1 cellular context compared by ENCODE assay signal in the genomic region with DNA sequence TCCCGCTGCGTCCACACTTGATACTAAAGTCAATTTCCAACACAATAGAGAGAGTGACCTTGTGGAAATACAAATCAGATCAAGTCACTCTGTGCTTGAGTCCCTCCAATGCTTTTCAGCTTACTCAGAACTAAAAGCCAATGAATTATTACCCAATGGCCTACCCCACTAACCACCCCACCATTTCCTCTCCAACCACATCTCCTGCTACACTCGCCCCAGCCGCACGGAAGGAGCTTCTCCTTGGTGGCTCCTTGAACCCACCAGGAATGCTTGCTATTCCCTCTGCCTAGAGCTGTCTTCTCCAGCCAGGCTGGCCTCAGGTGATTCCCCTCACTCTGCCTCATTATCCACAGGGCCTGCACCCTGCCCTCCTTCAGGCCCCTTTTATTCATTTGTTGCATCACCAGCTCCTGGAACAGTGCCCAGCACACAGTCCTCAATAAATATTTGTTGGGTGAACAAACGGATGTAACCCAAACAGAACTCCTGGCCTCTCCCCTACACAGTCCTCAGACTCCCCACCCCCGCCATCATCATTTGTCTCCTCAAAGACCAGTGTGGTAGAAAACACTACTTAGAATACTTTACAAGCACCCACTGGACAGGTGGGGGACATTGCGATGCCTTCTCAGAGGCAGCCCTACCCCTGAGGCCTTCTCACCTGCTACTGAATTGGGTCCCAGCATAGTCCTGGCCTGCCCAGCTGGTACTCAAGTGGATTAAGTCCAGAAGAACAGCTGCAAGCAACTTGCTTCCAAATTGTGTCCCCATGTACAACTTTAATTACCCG.
A peak's percentile ranks its signal among the peaks of the same experiment; 100 is the strongest.
TF ChIP-seq lines count a peak whose summit lies in the region.

No MANE protein-coding gene starts in this region.

TF ChIP-seq in HepG2, 621 proteins besides CTCF, POLR2A, EP300 and RAD21 (continued from another document and continues in another):
- TF ChIP-seq, protein P1, sequence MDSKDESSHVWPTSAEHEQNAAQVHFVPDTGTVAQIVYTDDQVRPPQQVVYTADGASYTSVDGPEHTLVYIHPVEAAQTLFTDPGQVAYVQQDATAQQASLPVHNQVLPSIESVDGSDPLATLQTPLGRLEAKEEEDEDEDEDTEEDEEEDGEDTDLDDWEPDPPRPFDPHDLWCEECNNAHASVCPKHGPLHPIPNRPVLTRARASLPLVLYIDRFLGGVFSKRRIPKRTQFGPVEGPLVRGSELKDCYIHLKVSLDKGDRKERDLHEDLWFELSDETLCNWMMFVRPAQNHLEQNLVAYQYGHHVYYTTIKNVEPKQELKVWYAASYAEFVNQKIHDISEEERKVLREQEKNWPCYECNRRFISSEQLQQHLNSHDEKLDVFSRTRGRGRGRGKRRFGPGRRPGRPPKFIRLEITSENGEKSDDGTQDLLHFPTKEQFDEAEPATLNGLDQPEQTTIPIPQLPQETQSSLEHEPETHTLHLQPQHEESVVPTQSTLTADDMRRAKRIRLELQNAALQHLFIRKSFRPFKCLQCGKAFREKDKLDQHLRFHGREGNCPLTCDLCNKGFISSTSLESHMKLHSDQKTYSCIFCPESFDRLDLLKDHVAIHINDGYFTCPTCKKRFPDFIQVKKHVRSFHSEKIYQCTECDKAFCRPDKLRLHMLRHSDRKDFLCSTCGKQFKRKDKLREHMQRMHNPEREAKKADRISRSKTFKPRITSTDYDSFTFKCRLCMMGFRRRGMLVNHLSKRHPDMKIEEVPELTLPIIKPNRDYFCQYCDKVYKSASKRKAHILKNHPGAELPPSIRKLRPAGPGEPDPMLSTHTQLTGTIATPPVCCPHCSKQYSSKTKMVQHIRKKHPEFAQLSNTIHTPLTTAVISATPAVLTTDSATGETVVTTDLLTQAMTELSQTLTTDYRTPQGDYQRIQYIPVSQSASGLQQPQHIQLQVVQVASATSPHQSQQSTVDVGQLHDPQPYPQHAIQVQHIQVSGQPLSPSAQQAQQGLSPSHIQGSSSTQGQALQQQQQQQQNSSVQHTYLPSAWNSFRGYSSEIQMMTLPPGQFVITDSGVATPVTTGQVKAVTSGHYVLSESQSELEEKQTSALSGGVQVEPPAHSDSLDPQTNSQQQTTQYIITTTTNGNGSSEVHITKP (CRISPR knock-in tag; IDR thresholded peaks at IDR 0.05; ENCODE audit: low read depth): peak; percentile 81
- TF ChIP-seq MEIS1 (CRISPR knock-in tag; IDR thresholded peaks at IDR 0.05; ENCODE audit: borderline replicate concordance) (no peak), ZNF446 (CRISPR knock-in tag; IDR thresholded peaks at IDR 0.05) (no peak), PRPF4 (IDR thresholded peaks at IDR 0.05; ENCODE audit: low read depth, low read length, poor library complexity, severe bottlenecking) (no peak), ZNF816 (CRISPR knock-in tag; IDR thresholded peaks at IDR 0.05; ENCODE audit: borderline replicate concordance) (peak; percentile 91), MYC (CRISPR knock-in tag; IDR thresholded peaks at IDR 0.05; ENCODE audit: borderline replicate concordance) (peak; percentile 28; the same call in 1 of the 2 replicates), SMYD3 (CRISPR knock-in tag; IDR thresholded peaks at IDR 0.05) (peak; percentile 79; the same call in 1 of the 2 replicates), ZNF441 (CRISPR knock-in tag; IDR thresholded peaks at IDR 0.05; ENCODE audit: borderline replicate concordance) (peak; percentile 39; the same call in 1 of the 2 replicates), PPARG (CRISPR knock-in tag; conservative IDR thresholded peaks at IDR 0.05) (peak; percentile 98), ZNF550 (CRISPR knock-in tag; IDR thresholded peaks at IDR 0.05; ENCODE audit: borderline replicate concordance) (no peak), ZNF331 (CRISPR knock-in tag; IDR thresholded peaks at IDR 0.05) (peak; percentile 90), ZNF672 (CRISPR knock-in tag; IDR thresholded peaks at IDR 0.05) (0 out of 2 replicates have a peak, but pooled peaks have one; percentile 28), POLR2AphosphoS5 (IDR thresholded peaks at IDR 0.05; ENCODE audit: low read depth, low read length) (no peak), PHF8 (CRISPR knock-in tag; IDR thresholded peaks at IDR 0.05) (no peak), ZNF337 (CRISPR knock-in tag; IDR thresholded peaks at IDR 0.05; ENCODE audit: borderline replicate concordance, low read depth) (no peak; the same call in 1 of the 2 replicates), SMAD3 (CRISPR knock-in tag; IDR thresholded peaks at IDR 0.05) (peak; percentile 87), ZNF543 (CRISPR knock-in tag; IDR thresholded peaks at IDR 0.05) (peak; percentile 83; the same call in 1 of the 2 replicates), FOXM1 (CRISPR knock-in tag; IDR thresholded peaks at IDR 0.05) (no peak), CBX5 (CRISPR knock-in tag; IDR thresholded peaks at IDR 0.05; ENCODE audit: borderline replicate concordance) (peak; percentile 41; the same call in 1 of the 2 replicates), SRF (IDR thresholded peaks at IDR 0.05; ENCODE audit: low read depth, low read length) (no peak), HES4 (CRISPR knock-in tag; IDR thresholded peaks at IDR 0.05; ENCODE audit: borderline replicate concordance) (no peak), NR2F2 (IDR thresholded peaks at IDR 0.05; ENCODE audit: borderline replicate concordance, low read depth) (peak; percentile 77), EZH2 (conservative IDR thresholded peaks at IDR 0.05; ENCODE audit: low read depth, low read length) (no peak), HDAC2 (CRISPR knock-in tag; IDR thresholded peaks at IDR 0.05) (peak; percentile 91), TOPORS (CRISPR knock-in tag; IDR thresholded peaks at IDR 0.05) (peak; percentile 60; the same call in 1 of the 2 replicates), ISL2 (CRISPR knock-in tag; IDR thresholded peaks at IDR 0.05) (peak; percentile 87), ARNT2 (CRISPR knock-in tag; IDR thresholded peaks at IDR 0.05; ENCODE audit: low read depth) (peak; percentile 38; the same call in 1 of the 2 replicates), MED8 (CRISPR knock-in tag; IDR thresholded peaks at IDR 0.05; ENCODE audit: insufficient replicate concordance) (no peak), KDM6A (CRISPR knock-in tag; IDR thresholded peaks at IDR 0.05; ENCODE audit: low read depth) (peak; percentile 84), XRCC5 (optimal IDR thresholded peaks at IDR 0.05; ENCODE audit: low read length) (peak; percentile 65), ZNF33A (CRISPR knock-in tag; IDR thresholded peaks at IDR 0.05; ENCODE audit: borderline replicate concordance) (peak; percentile 96; the same call in 1 of the 2 replicates), MBNL3 (CRISPR knock-in tag; conservative IDR thresholded peaks at IDR 0.05) (no peak), RCOR2 (CRISPR knock-in tag; IDR thresholded peaks at IDR 0.05) (peak; percentile 96), ZFP90 (CRISPR knock-in tag; IDR thresholded peaks at IDR 0.05; ENCODE audit: borderline replicate concordance) (no peak), ZNF569 (CRISPR knock-in tag; IDR thresholded peaks at IDR 0.05; ENCODE audit: borderline replicate concordance) (no peak), TOE1 (CRISPR knock-in tag; IDR thresholded peaks at IDR 0.05) (no peak), ZNF841 (CRISPR knock-in tag; IDR thresholded peaks at IDR 0.05; ENCODE audit: borderline replicate concordance) (no peak), ZNF138 (CRISPR knock-in tag; IDR thresholded peaks at IDR 0.05; ENCODE audit: low read depth) (no peak), ZNF557 (CRISPR knock-in tag; IDR thresholded peaks at IDR 0.05) (no peak)
- TF ChIP-seq, protein P2, sequence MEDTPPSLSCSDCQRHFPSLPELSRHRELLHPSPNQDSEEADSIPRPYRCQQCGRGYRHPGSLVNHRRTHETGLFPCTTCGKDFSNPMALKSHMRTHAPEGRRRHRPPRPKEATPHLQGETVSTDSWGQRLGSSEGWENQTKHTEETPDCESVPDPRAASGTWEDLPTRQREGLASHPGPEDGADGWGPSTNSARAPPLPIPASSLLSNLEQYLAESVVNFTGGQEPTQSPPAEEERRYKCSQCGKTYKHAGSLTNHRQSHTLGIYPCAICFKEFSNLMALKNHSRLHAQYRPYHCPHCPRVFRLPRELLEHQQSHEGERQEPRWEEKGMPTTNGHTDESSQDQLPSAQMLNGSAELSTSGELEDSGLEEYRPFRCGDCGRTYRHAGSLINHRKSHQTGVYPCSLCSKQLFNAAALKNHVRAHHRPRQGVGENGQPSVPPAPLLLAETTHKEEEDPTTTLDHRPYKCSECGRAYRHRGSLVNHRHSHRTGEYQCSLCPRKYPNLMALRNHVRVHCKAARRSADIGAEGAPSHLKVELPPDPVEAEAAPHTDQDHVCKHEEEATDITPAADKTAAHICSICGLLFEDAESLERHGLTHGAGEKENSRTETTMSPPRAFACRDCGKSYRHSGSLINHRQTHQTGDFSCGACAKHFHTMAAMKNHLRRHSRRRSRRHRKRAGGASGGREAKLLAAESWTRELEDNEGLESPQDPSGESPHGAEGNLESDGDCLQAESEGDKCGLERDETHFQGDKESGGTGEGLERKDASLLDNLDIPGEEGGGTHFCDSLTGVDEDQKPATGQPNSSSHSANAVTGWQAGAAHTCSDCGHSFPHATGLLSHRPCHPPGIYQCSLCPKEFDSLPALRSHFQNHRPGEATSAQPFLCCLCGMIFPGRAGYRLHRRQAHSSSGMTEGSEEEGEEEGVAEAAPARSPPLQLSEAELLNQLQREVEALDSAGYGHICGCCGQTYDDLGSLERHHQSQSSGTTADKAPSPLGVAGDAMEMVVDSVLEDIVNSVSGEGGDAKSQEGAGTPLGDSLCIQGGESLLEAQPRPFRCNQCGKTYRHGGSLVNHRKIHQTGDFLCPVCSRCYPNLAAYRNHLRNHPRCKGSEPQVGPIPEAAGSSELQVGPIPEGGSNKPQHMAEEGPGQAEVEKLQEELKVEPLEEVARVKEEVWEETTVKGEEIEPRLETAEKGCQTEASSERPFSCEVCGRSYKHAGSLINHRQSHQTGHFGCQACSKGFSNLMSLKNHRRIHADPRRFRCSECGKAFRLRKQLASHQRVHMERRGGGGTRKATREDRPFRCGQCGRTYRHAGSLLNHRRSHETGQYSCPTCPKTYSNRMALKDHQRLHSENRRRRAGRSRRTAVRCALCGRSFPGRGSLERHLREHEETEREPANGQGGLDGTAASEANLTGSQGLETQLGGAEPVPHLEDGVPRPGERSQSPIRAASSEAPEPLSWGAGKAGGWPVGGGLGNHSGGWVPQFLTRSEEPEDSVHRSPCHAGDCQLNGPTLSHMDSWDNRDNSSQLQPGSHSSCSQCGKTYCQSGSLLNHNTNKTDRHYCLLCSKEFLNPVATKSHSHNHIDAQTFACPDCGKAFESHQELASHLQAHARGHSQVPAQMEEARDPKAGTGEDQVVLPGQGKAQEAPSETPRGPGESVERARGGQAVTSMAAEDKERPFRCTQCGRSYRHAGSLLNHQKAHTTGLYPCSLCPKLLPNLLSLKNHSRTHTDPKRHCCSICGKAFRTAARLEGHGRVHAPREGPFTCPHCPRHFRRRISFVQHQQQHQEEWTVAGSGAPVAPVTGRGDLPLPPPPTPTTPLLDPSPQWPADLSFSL (CRISPR knock-in tag; IDR thresholded peaks at IDR 0.05): peak; percentile 30; the same call in 1 of the 2 replicates
- TF ChIP-seq, protein P3, sequence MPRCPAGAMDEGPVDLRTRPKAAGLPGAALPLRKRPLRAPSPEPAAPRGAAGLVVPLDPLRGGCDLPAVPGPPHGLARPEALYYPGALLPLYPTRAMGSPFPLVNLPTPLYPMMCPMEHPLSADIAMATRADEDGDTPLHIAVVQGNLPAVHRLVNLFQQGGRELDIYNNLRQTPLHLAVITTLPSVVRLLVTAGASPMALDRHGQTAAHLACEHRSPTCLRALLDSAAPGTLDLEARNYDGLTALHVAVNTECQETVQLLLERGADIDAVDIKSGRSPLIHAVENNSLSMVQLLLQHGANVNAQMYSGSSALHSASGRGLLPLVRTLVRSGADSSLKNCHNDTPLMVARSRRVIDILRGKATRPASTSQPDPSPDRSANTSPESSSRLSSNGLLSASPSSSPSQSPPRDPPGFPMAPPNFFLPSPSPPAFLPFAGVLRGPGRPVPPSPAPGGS (CRISPR knock-in tag; IDR thresholded peaks at IDR 0.05): peak; percentile 86; the same call in 1 of the 2 replicates
- TF ChIP-seq, protein P4, sequence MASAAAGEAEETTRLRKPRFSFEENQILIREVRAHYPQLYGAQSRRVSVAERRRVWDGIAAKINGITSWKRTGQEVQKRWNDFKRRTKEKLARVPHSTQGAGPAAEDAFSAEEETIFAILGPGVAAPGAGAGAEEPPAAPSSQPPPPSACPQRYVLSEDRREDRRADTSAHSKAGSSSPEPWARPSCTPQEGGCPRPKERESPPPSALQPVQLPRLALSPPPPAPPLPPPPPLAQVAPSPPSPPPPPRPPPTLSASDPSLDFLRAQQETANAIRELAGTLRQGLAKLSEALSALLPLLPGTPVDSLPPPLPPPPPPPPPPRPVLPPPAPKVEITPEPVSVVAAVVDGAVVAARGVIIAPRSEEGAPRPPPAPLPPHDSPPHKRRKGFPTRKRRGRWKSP (CRISPR knock-in tag; IDR thresholded peaks at IDR 0.05): peak; percentile 84; the same call in 1 of the 2 replicates
- TF ChIP-seq, protein P5, sequence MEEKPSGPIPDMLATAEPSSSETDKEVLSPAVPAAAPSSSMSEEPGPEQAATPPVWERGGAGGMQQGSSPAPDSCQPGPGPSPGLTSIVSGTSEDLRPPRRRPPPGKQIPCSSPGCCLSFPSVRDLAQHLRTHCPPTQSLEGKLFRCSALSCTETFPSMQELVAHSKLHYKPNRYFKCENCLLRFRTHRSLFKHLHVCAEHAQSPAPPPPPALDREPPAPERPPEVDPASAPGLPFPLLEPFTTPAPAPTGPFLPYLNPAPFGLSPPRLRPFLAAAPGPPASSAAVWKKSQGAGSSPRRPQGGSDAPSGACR (CRISPR knock-in tag; IDR thresholded peaks at IDR 0.05): peak; percentile 83
- TF ChIP-seq, protein P6, sequence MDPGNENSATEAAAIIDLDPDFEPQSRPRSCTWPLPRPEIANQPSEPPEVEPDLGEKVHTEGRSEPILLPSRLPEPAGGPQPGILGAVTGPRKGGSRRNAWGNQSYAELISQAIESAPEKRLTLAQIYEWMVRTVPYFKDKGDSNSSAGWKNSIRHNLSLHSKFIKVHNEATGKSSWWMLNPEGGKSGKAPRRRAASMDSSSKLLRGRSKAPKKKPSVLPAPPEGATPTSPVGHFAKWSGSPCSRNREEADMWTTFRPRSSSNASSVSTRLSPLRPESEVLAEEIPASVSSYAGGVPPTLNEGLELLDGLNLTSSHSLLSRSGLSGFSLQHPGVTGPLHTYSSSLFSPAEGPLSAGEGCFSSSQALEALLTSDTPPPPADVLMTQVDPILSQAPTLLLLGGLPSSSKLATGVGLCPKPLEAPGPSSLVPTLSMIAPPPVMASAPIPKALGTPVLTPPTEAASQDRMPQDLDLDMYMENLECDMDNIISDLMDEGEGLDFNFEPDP (CRISPR knock-in tag; conservative IDR thresholded peaks at IDR 0.05): no peak
- TF ChIP-seq, protein P7, sequence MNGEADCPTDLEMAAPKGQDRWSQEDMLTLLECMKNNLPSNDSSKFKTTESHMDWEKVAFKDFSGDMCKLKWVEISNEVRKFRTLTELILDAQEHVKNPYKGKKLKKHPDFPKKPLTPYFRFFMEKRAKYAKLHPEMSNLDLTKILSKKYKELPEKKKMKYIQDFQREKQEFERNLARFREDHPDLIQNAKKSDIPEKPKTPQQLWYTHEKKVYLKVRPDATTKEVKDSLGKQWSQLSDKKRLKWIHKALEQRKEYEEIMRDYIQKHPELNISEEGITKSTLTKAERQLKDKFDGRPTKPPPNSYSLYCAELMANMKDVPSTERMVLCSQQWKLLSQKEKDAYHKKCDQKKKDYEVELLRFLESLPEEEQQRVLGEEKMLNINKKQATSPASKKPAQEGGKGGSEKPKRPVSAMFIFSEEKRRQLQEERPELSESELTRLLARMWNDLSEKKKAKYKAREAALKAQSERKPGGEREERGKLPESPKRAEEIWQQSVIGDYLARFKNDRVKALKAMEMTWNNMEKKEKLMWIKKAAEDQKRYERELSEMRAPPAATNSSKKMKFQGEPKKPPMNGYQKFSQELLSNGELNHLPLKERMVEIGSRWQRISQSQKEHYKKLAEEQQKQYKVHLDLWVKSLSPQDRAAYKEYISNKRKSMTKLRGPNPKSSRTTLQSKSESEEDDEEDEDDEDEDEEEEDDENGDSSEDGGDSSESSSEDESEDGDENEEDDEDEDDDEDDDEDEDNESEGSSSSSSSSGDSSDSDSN (CRISPR knock-in tag; IDR thresholded peaks at IDR 0.05): 0 out of 2 replicates have a peak, but pooled peaks have one; percentile 28
